Comparison of ENCODE assay signal across 8 cellular contexts in the genomic region with DNA sequence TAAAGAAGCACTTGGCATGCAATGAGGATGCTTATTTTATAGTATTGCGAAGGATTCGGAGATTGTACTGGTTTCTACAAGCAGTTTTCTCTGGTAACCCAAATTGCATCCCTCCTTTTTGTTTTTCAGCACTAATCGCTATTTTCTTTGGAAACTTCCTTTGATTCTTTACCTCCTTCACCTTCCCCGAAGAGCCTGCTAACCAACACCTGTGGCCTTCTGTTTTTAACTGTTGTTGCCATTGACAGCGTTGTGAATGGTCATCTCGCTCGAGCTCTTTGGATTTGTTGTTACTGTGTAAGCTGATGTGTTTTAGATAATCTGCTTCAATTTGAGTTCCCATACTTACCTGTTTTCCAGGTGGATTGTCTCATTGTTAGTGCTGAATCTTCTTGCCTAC. TPM values are rescaled to one million over a fixed set of nuclear protein-coding genes. Genes with fewer than 3 reads are reported as not detected.
DNase-seq lines count a peak whose midpoint lies in the region; ATAC-seq and TF ChIP-seq lines count a peak whose summit lies in the region.

No MANE protein-coding gene starts in this region.

- H3K27ac Mint-ChIP-seq in naive B cell: peak overlapping the region in 4 of 6 donors; percentile 2 to 91 (median 71)

- peaks cover 31 to 54% (median 50%) of the 10 kb centered on the region in 3 donors for H3K4me1 Mint-ChIP-seq in naive B cell

- no peaks in the 10 kb centered on the region for H3K9me2 ChIP-seq in Karpas-422 (replicated peaks; ENCODE audit: insufficient read depth, low read length)

- no peaks in the 10 kb centered on the region for H3K9me3 Mint-ChIP-seq in naive B cell

- peaks cover 24% of the 10 kb centered on the region for H3K36me3 ChIP-seq in BE2C
- peaks cover 24% of the 10 kb centered on the region for H3K36me3 ChIP-seq in Karpas-422 (ENCODE audit: insufficient read depth, low read length)

- no peak for ATAC-seq in naive B cell (ENCODE audit: low read depth in 2 of 2)
- ATAC-seq in HG03139 (IDR thresholded peaks at IDR 0.05; ENCODE audit: unreplicated experiment): no peak
- no peak for ATAC-seq in HG03442 (IDR thresholded peaks at IDR 0.05; ENCODE audit: unreplicated experiment)

- H3K36me3 Mint-ChIP-seq in naive B cell: peaks cover 0 to 5% of the 10 kb centered on the region in 2 donors

- peak overlapping the region; percentile 97 for H3K9ac ChIP-seq in Karpas-422 (ENCODE audit: low read length)

- H3K4me1 ChIP-seq in BE2C: no peaks in the 10 kb centered on the region
- H3K4me1 ChIP-seq in Karpas-422 (ENCODE audit: low read length): peaks cover 22% of the 10 kb centered on the region

- no peaks in the 10 kb centered on the region for H3K27me3 Mint-ChIP-seq in naive B cell

- peak overlapping the region; percentile 70 to 100 (median 88) for H3K4me3 Mint-ChIP-seq in naive B cell

- no peak overlapping the region for H3K27ac ChIP-seq in Karpas-422 (ENCODE audit: low read length)
- peak overlapping the region; percentile 88 to 94 for H3K27ac ChIP-seq in coronary artery

- H3K27me3 ChIP-seq in BE2C (no peaks in the 10 kb centered on the region), Karpas-422 (ENCODE audit: low read length) (no peaks in the 10 kb centered on the region)

- 0 out of 2 replicates have a peak, but pooled peaks cover 9% of the 10 kb centered on the region for H4K20me1 ChIP-seq in Karpas-422 (ENCODE audit: insufficient read depth, low read depth, low read length)

- H3K4me3 ChIP-seq in BE2C (ENCODE audit: low read depth, low read length): peak overlapping the region; percentile 90
- H3K4me3 ChIP-seq in Karpas-422 (ENCODE audit: low read length): peak overlapping the region; percentile 90
- H3K4me3 ChIP-seq in coronary artery: peak overlapping the region; percentile 84

- H3K4me2 ChIP-seq in Karpas-422 (ENCODE audit: low read depth, low read length, poor library complexity, severe bottlenecking): peak overlapping the region; percentile 89

- no peak for DNase-seq in BE2C
- peak; percentile 55 for DNase-seq in Karpas-422
- DNase-seq in coronary artery (ENCODE audit: low spot score): no peak
- DNase-seq in naive B cell: no peak
- no peak for DNase-seq in NCI-H128 (lab: John Stamatoyannopoulos, UW; ENCODE audit: unreplicated experiment)
- DNase-seq in stimulated activated CD4-positive, alpha-beta T cell treated with anti-CD3 and anti-CD28 coated beads, Interleukin-2, amount 100 ng/mL, for 48 hours: no peak

- H3K79me2 ChIP-seq in Karpas-422 (ENCODE audit: low read length): peaks cover 60% of the 10 kb centered on the region

- no peak overlapping the region for H2AFZ ChIP-seq in Karpas-422 (ENCODE audit: low read length)

- H3K9me3 ChIP-seq in BE2C (no peaks in the 10 kb centered on the region), Karpas-422 (ENCODE audit: low read length) (no peaks in the 10 kb centered on the region)

- TF ChIP-seq CTCF in BE2C (IDR thresholded peaks at IDR 0.05; ENCODE audit: low read depth, low read length) (no peak), coronary artery (IDR thresholded peaks at IDR 0.05) (no peak)

RNA-seq across cellular contexts. Expression of a gene that starts 1.1 kb away (rescaled TPM):
- 47.8 TPM for polyA plus RNA-seq in BE2C (2012; ENCODE audit: insufficient read depth, insufficient read length, low read depth)
- 10.4 and 20.1 TPM in 2 replicates for total RNA-seq in Karpas-422 (2014; rRNA removed; shearing (Covaris generic); ENCODE audit: low replicate concordance)
- 1 to 10 TPM in 5 of 6 donors, under 1 TPM in 1; 0.84 to 8.8 (median 6.3) TPM for polyA plus RNA-seq in naive B cell (ENCODE audit: low read depth in 6 of 6)
